In the genomic region with DNA sequence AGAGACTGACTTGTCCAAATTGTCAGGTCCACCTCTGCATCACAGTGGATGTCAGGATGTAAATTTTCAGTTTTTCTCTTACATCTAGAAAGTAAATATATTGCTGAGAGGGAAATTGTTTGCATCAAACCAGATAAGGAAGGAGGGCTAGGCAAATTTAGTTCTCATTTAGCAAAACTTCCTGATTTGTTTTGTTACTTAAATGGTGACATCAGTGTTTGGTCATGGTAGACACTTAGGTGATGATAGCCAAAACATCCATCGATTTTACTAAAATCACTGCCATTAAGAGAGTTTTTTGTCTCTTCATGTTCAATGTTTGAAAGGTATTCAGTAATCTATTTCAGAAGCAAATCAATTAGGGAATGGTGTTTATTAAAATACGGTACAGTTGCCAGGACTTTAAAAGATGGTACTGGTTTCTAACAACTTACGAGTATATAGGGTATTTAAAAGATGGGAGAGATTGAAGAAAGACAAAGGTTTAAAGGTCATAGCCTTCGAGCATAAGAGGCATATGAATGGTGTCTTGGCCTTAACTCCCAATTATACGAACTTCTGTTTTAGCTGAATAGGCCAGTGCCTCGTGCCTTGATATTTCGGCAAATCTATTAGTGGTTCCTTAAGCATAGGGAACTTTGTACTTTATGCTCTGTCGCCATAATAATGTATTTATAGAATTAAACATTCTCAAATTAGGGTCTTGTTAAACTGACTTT, we compare ENCODE assay signal across 9 cellular contexts. TPM values are rescaled to one million over a fixed set of nuclear protein-coding genes. Genes with fewer than 3 reads are reported as not detected.
DNase-seq lines count a peak whose midpoint lies in the region; ATAC-seq, FAIRE-seq and TF ChIP-seq lines count a peak whose summit lies in the region.
"Had no signal": no experiment of that assay in that cellular context is flagged by ENCODE, and none has a peak within 500 bp of the region (broad histone marks: within the 10 kb centered on the region; RNA-seq: fewer than 3 reads in every experiment).

No MANE protein-coding gene starts in this region.

- H3K4me2 ChIP-seq in A549, result peak overlapping the region; percentile 96
- H3K4me2 ChIP-seq in HCT116 (ENCODE audit: low read length), result no peak overlapping the region
- H3K4me2 ChIP-seq in mesendoderm (ENCODE audit: low read length), result peak overlapping the region; percentile 22

- no peak overlapping the region for H2AFZ ChIP-seq in HCT116 (ENCODE audit: low read depth, low read length, poor library complexity, severe bottlenecking)

- H3K27me3 ChIP-seq in HCT116 (ENCODE audit: insufficient read depth, low read length) (no peaks in the 10 kb centered on the region), mesendoderm (ENCODE audit: insufficient read depth, low read length, poor library complexity) (no peaks in the 10 kb centered on the region)

- intact Hi-C loops in HCT116 (cut with micrococcal nuclease), result no loop called here

- H3K4me1 ChIP-seq in A549, result peaks cover 66% of the 10 kb centered on the region
- H3K4me1 ChIP-seq in HCT116 (ENCODE audit: control insufficient read depth in 1 of 2, insufficient read depth in 2 of 2, low read length in 2 of 2), result peaks cover 21 to 32% of the 10 kb centered on the region in 2 experiments
- peaks cover 5% of the 10 kb centered on the region for H3K4me1 ChIP-seq in mesendoderm (ENCODE audit: control insufficient read depth, low read depth, low read length)

- H3K79me1 ChIP-seq in mesendoderm (ENCODE audit: low read length), result peaks cover 7% of the 10 kb centered on the region

- H3K4ac ChIP-seq in mesendoderm (ENCODE audit: low read depth, low read length), result no peak overlapping the region

- no TSS peak for BruUV-seq in HCT116 (replicated peaks; lab: Mats Ljungman, UMichigan)

- no peak overlapping the region for H2BK15ac ChIP-seq in mesendoderm (replicated peaks; ENCODE audit: low read depth)

- no peak for TF ChIP-seq RAD21 in A549 (conservative IDR thresholded peaks at IDR 0.05 in 1 of 2, IDR thresholded peaks at IDR 0.05 in 1 of 2)
- TF ChIP-seq RAD21 in HCT116 (IDR thresholded peaks at IDR 0.05; ENCODE audit: low read depth), result no peak

- H2BK5ac ChIP-seq in mesendoderm (ENCODE audit: low read length), result no peak overlapping the region

- H3K23ac ChIP-seq in mesendoderm (ENCODE audit: low read length), result peak overlapping the region; percentile 6

- CTCF ChIA-PET in A549 (lab: Yijun Ruan, JAX) (interaction anchor here (0.8 to 48.3 kb wide), 8 partner anchors 12 to 210 kb away, joined by 3 to 774 read pairs (median 4); no protein-coding TSS in a partner anchor), HCT116 (lab: Charles Lee) (interaction anchor here (1.1 kb wide), 2 partner anchors 51 to 210 kb away, joined by 4 to 5 read pairs; no protein-coding TSS in a partner anchor)

- peaks cover 22% of the 10 kb centered on the region; the same call in 1 of the 2 replicates for H4K20me1 ChIP-seq in HCT116 (ENCODE audit: insufficient read depth)

- TF ChIP-seq CTCF in A549 (IDR thresholded peaks at IDR 0.05) (no peak), HCT116 (IDR thresholded peaks at IDR 0.05 in 2 of 3, conservative IDR thresholded peaks at IDR 0.05 in 1 of 3; ENCODE audit: borderline replicate concordance in 1 of 3, insufficient read depth in 1 of 3, low read depth in 2 of 3, low read length in 2 of 3) (no peak), astrocyte of the cerebellum (IDR thresholded peaks at IDR 0.05; ENCODE audit: low read depth, low read length, missing control alignments) (no peak)

- in situ Hi-C loops in astrocyte of the cerebellum (cut with HindIII; ENCODE audit: low sequenced_read_pairs), result loop anchor here (5.0 kb wide), 4 partner anchors 36 to 99 kb away; no protein-coding TSS in a partner anchor

- RAD21 ChIA-PET in HCT116 (lab: Charles Lee; ENCODE audit: low non-redundant PET in 1 of 2, low total read pairs in 2 of 2, uncharacterized antibody in 2 of 2, unreplicated experiment in 2 of 2), result no interaction called here

- no peak overlapping the region for H3K56ac ChIP-seq in mesendoderm (ENCODE audit: low read length)

- H3K9me2 ChIP-seq in HCT116 (ENCODE audit: insufficient read depth), result no peaks in the 10 kb centered on the region

- TF ChIP-seq POLR2A in A549 (IDR thresholded peaks at IDR 0.05; ENCODE audit: low read length), result no peak
- TF ChIP-seq POLR2A in HCT116 (IDR thresholded peaks at IDR 0.05; ENCODE audit: borderline replicate concordance, extremely low read depth, insufficient read depth, insufficient read length), result no peak

- H2AK5ac ChIP-seq in mesendoderm (ENCODE audit: low read length), result no peak overlapping the region

- H3K27ac ChIP-seq in A549 (peak overlapping the region; percentile 80 to 97; a peak in 4 of 6 replicates), HCT116 (ENCODE audit: low read depth, low read length) (no peak overlapping the region), mesendoderm (ENCODE audit: low read depth, low read length) (no peak overlapping the region)

- no peak overlapping the region for H3K18ac ChIP-seq in mesendoderm (ENCODE audit: low read length)

- H3K4me3 ChIP-seq in A549, result peak overlapping the region; percentile 91
- no peak overlapping the region for H3K4me3 ChIP-seq in HCT116 (replicated peaks in 1 of 2; ENCODE audit: low read depth in 1 of 2, low read length in 2 of 2)
- H3K4me3 ChIP-seq in astrocyte of the cerebellum (ENCODE audit: low read depth, low read length), result peak overlapping the region; percentile 72
- no peak overlapping the region for H3K4me3 ChIP-seq in mesendoderm (ENCODE audit: low read length)

- POLR2A ChIA-PET in A549 (lab: Yijun Ruan, JAX), result interaction anchor here (0.6 to 1.9 kb wide), 14 partner anchors 8 to 70 kb away, joined by 3 to 16 read pairs (median 6); no protein-coding TSS in a partner anchor
- POLR2A ChIA-PET in HCT116 (lab: Charles Lee), result interaction anchor here (1.3 to 2.1 kb wide), 7 partner anchors 9 to 44 kb away, joined by 4 to 8 read pairs (median 5); no protein-coding TSS in a partner anchor

- no peak overlapping the region for H2BK120ac ChIP-seq in mesendoderm (ENCODE audit: low read depth, low read length)

- H4K5ac ChIP-seq in mesendoderm (ENCODE audit: low read length), result no peak overlapping the region

- H3K36me3 ChIP-seq in HCT116 (ENCODE audit: control insufficient read depth in 1 of 2, insufficient read depth in 2 of 2, low read length in 2 of 2) (peaks cover 3% of the 10 kb centered on the region in 2 experiments; a peak in 2 of 4 replicates), mesendoderm (ENCODE audit: control insufficient read depth, insufficient read depth, low read length) (no peaks in the 10 kb centered on the region)

- H3K79me2 ChIP-seq in HCT116 (ENCODE audit: insufficient read depth, low read length), result peaks cover 44% of the 10 kb centered on the region
- H3K79me2 ChIP-seq in mesendoderm (ENCODE audit: control insufficient read depth, insufficient read depth, low read length), result peaks cover 34% of the 10 kb centered on the region

- 54% methylated on average over 8 of the region's 8 CpGs for WGBS in A549 (ENCODE audit: missing lambda C conversion rate)
- 100% methylated on average over 2 of the region's 8 CpGs for WGBS in mesendoderm (ENCODE audit: extremely low coverage, insufficient coverage, low lambda C conversion rate)

- no peak for TF ChIP-seq EP300 in A549 (IDR thresholded peaks at IDR 0.05)

- H3K9ac ChIP-seq in HCT116 (ENCODE audit: low read length), result no peak overlapping the region
- peak overlapping the region; percentile 20 for H3K9ac ChIP-seq in mesendoderm (ENCODE audit: low read length)

- no peak for FAIRE-seq in A549 (lab: Jason Lieb, UNC)

- DNase-seq in A549 (ENCODE audit: low read depth in 1 of 2, low spot score in 1 of 2) (no peak), HCT116 (ENCODE audit: low read depth, low spot score) (no peak), astrocyte of the cerebellum (ENCODE audit: low read depth) (no peak), mesendoderm (no peak), NCI-H345 treated with DMSO at 0.1 percent for 48 hours (lab: John Stamatoyannopoulos, UW; ENCODE audit: unreplicated experiment) (no peak), left lobe of liver (ENCODE audit: low spot score) (no peak), midbrain (lab: John Stamatoyannopoulos, UW) (no peak)
- DNase-seq: activated gamma-delta T cell had no signal

- ATAC-seq in A549, result no peak
- no peak for ATAC-seq in HCT116
- no peak for ATAC-seq in GM18519 (IDR thresholded peaks at IDR 0.05; ENCODE audit: low FRiP score, unreplicated experiment)
- ATAC-seq in left lobe of liver, result no peak

- no peak overlapping the region for H4K8ac ChIP-seq in mesendoderm (ENCODE audit: low read depth, low read length)

- H3K9me3 ChIP-seq in A549, result no peaks in the 10 kb centered on the region
- no peaks in the 10 kb centered on the region for H3K9me3 ChIP-seq in HCT116 (ENCODE audit: control insufficient read depth in 1 of 2, insufficient read depth in 1 of 2, low read depth in 1 of 2, low read length in 2 of 2)

TF ChIP-seq in A549, 52 proteins besides CTCF, POLR2A, EP300 and RAD21 (continues in another document):
- TF ChIP-seq HEYL (CRISPR knock-in tag; IDR thresholded peaks at IDR 0.05) (no peak), ESRRA (IDR thresholded peaks at IDR 0.05; ENCODE audit: borderline replicate concordance, low read length) (no peak), EHF (CRISPR knock-in tag; IDR thresholded peaks at IDR 0.05) (no peak; the same call in 1 of the 2 replicates), ZNF302 (CRISPR knock-in tag; IDR thresholded peaks at IDR 0.05) (no peak)

RNA-seq across cellular contexts. Expression of a gene that starts 3.0 kb away (rescaled TPM):
- polyA plus RNA-seq in A549 (2011; rRNA removed), result 21.2 and 26.8 TPM in 2 replicates
- 26.3 and 34.1 TPM in 2 replicates for polyA plus RNA-seq in A549 (2012; cell fraction: cytosol; rRNA removed)
- 60.6 and 73.2 TPM in 2 replicates for polyA plus RNA-seq in A549 (2012; cell fraction: nucleus; rRNA removed)
- polyA plus RNA-seq in A549 (2017; fragmentation: RNase III; extraction: RNeasy Plus Mini Kit Qiagen cat#74134 plus additional on column Dnase treatment), result 40.2 to 43.4 TPM (median 40.5 TPM) in 3 replicates
- polyA minus RNA-seq in A549 (2011; rRNA and poly(A)+ RNA removed), result 20.8 and 29.5 TPM in 2 replicates
- total RNA-seq in HCT116 (2021; ENCODE audit: unreplicated experiment), result 30.5 TPM
- 19.3 and 20.5 TPM in 2 replicates for polyA plus RNA-seq in HCT116 (2012)
- 3.5 TPM for polyA plus RNA-seq in mesendoderm (2013, experiment 1 of 2)
- polyA plus RNA-seq in mesendoderm (2013, experiment 2 of 2), result 3.2 TPM
- total RNA-seq in left lobe of liver, result 3.0 TPM

RNA-seq across cellular contexts. Expression of a gene that starts 57.7 kb away (rescaled TPM):
- polyA plus RNA-seq in A549 (2011; rRNA removed), result 17.2 and 20.8 TPM in 2 replicates
- 2.8 and 3.7 TPM in 2 replicates for polyA plus RNA-seq in A549 (2012; cell fraction: cytosol; rRNA removed)
- polyA plus RNA-seq in A549 (2012; cell fraction: nucleus; rRNA removed), result 2.5 and 2.8 TPM in 2 replicates
- polyA plus RNA-seq in A549 (2017; fragmentation: RNase III; extraction: RNeasy Plus Mini Kit Qiagen cat#74134 plus additional on column Dnase treatment), result 8.3 to 10.7 TPM (median 9.1 TPM) in 3 replicates
- polyA minus RNA-seq in A549 (2011; rRNA and poly(A)+ RNA removed), result 17.2 and 21.9 TPM in 2 replicates
- 6.6 TPM for total RNA-seq in HCT116 (2021; ENCODE audit: unreplicated experiment)
- 5.4 and 6.1 TPM in 2 replicates for polyA plus RNA-seq in HCT116 (2012)
- 0.06 TPM for polyA plus RNA-seq in mesendoderm (2013, experiment 1 of 2)
- polyA plus RNA-seq in mesendoderm (2013, experiment 2 of 2), result 0.07 TPM
- total RNA-seq in left lobe of liver, result 6.7 TPM

Comparison
In these comparisons a context has a peak if more than half of its experiments do, and no peak if none do; other contexts are left out.
1. H3K27ac ChIP-seq: peak in A549 (2 of 2); none in HCT116 (single experiment) and mesendoderm (single experiment).
2. H3K4me3 ChIP-seq: peak in A549 (single experiment) and astrocyte of the cerebellum (single experiment); none in HCT116 (0 of 2) and mesendoderm (single experiment).